14 cellular contexts compared by ENCODE assay signal in the genomic region with DNA sequence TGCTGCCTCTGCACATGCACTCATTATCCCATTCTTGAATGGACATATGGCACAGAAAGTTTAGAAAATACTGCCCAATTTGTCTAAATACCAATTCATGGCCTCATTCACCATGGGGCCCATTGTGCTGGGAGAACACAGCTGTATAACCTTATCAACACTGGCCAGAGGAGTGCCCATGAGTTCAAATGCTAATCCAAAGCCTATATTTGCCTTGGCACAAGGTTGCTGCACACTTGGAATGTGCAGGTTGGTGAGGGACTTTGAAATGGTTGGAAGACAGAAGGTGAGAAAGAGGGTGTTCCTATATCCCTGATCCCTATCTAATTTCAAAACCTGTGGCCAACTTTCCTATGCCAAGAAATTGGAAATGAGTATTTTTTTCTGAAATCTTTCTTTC.
DNase-seq lines count a peak whose midpoint lies in the region; ATAC-seq, FAIRE-seq and TF ChIP-seq lines count a peak whose summit lies in the region.
"Had no signal": no experiment of that assay in that cellular context is flagged by ENCODE, and none has a peak within 500 bp of the region (broad histone marks: within the 10 kb centered on the region; RNA-seq: fewer than 3 reads in every experiment).

No MANE protein-coding gene starts in this region.

- DNase-seq in SK-N-SH, result no peak
- peak in 3 of 4 donors; percentile 28 to 43 (median 30) for DNase-seq in body of pancreas
- peak in 3 of 6 donors; percentile 14 to 24 (median 20) for DNase-seq in pancreas
- DNase-seq in urothelium cell line (ENCODE audit: low spot score), result no peak
- DNase-seq in RWPE1 (ENCODE audit: low spot score), result no peak
- DNase-seq: Calu3; CD8-positive, alpha-beta T cell; H9 had no signal

- H3K9ac ChIP-seq in SK-N-SH, result no peak overlapping the region
- H3K9ac ChIP-seq: BLaER1 treated with 17β-estradiol and CSF1 and Interleukin-3, amounts not matched to agents 10 nM and 100 nM had no signal

- FAIRE-seq in pancreas (lab: Jason Lieb, UNC) (no peak), urothelium cell line (lab: Jason Lieb, UNC) (no peak)
- FAIRE-seq: G401.6, GM12891, GM19239, H1 had no signal

- POLR2A ChIA-PET in SK-N-SH (lab: Yijun Ruan, JAX) (no interaction called here), RWPE1 (lab: Yijun Ruan, JAX; ENCODE audit: low non-redundant PET) (no interaction called here)

- no peaks in the 10 kb centered on the region for H3K79me2 ChIP-seq in SK-N-SH (ENCODE audit: insufficient read depth)

- H3K4me1 ChIP-seq in SK-N-SH (ENCODE audit: control insufficient read depth in 1 of 2, insufficient read depth in 2 of 2, low read depth in 1 of 2, low read length in 1 of 2) (peaks cover 0 to 19% of the 10 kb centered on the region in 2 experiments; a peak in 2 of 4 replicates), body of pancreas (peaks cover 8% of the 10 kb centered on the region), pancreas (peaks cover 0 to 5% (median 0%) of the 10 kb centered on the region in 3 donors)

- H3K4me3 ChIP-seq in SK-N-SH (ENCODE audit: low read depth in 2 of 2, low read length in 1 of 2), result no peak overlapping the region
- no peak overlapping the region for H3K4me3 ChIP-seq in body of pancreas
- H3K4me3 ChIP-seq in pancreas, result no peak overlapping the region
- H3K4me3 ChIP-seq: BLaER1 treated with 17β-estradiol and CSF1 and Interleukin-3, amounts not matched to agents 10 nM and 100 nM had no signal

- H3K9me3 ChIP-seq in SK-N-SH (no peaks in the 10 kb centered on the region), body of pancreas (no peaks in the 10 kb centered on the region), pancreas (no peaks in the 10 kb centered on the region)

- peak overlapping the region in 1 of 2 experiments; percentile 25; a peak in 1 of 4 replicates for H3K27ac ChIP-seq in SK-N-SH (ENCODE audit: low read depth in 2 of 2, low read length in 1 of 2)
- no peak overlapping the region for H3K27ac ChIP-seq in body of pancreas
- H3K27ac ChIP-seq in pancreas, result no peak overlapping the region
- H3K27ac ChIP-seq in RWPE1, result no peak overlapping the region
- H3K27ac ChIP-seq: BLaER1 treated with 17β-estradiol and CSF1 and Interleukin-3, amounts not matched to agents 10 nM and 100 nM had no signal

- H3F3A ChIP-seq in SK-N-SH (replicated peaks; ENCODE audit: insufficient read depth), result no peaks in the 10 kb centered on the region

- no peak for TF ChIP-seq POLR2A in body of pancreas (IDR thresholded peaks at IDR 0.05)

- peak; percentile 65 for ATAC-seq in SK-N-SH treated with all-trans-retinoic acid at 6 μM for 48 hours
- no peak for ATAC-seq in body of pancreas
- ATAC-seq in pancreas, result peak; percentile 78 to 97 (median 88)
- ATAC-seq: CD8-positive, alpha-beta T cell had no signal

- H4K20me1 ChIP-seq in SK-N-SH (ENCODE audit: insufficient read depth), result no peaks in the 10 kb centered on the region
- H4K20me1 ChIP-seq: BLaER1 treated with 17β-estradiol and CSF1 and Interleukin-3, amounts not matched to agents 10 nM and 100 nM had no signal

- H3K36me3 ChIP-seq in SK-N-SH (replicated peaks in 1 of 2; ENCODE audit: control insufficient read depth in 1 of 2, insufficient read depth in 2 of 2, low read length in 1 of 2), result no peaks in the 10 kb centered on the region
- H3K36me3 ChIP-seq in body of pancreas (replicated peaks in 1 of 2; ENCODE audit: insufficient read depth in 1 of 2, low read depth in 2 of 2), result no peaks in the 10 kb centered on the region
- H3K36me3 ChIP-seq in pancreas, result no peaks in the 10 kb centered on the region
- H3K36me3 ChIP-seq: BLaER1 treated with 17β-estradiol and CSF1 and Interleukin-3, amounts not matched to agents 10 nM and 100 nM had no signal

- TF ChIP-seq EP300 in SK-N-SH (IDR thresholded peaks at IDR 0.05; ENCODE audit: borderline replicate concordance in 1 of 2, low read depth in 1 of 2, low read length in 1 of 2), result no peak

- intact Hi-C loops in body of pancreas (cut with DNase I), result no loop called here
- intact Hi-C loops in pancreas (cut with DNase I), result no loop called here

- H3K9me2 ChIP-seq in SK-N-SH, result no peaks in the 10 kb centered on the region

- CTCF ChIA-PET in SK-N-SH (lab: Yijun Ruan, JAX) (no interaction called here), RWPE1 (lab: Yijun Ruan, JAX) (interaction anchor here (0.8 kb wide), 1 partner anchor 314 kb away, joined by 3 read pairs; no protein-coding TSS in a partner anchor)

- no peak for TF ChIP-seq RAD21 in SK-N-SH (IDR thresholded peaks at IDR 0.05; ENCODE audit: low read length)

- no peak overlapping the region for H2AFZ ChIP-seq in SK-N-SH (ENCODE audit: low read depth)

- H3K4me2 ChIP-seq in SK-N-SH, result no peak overlapping the region; the same call in 1 of the 2 replicates
- H3K4me2 ChIP-seq: BLaER1 treated with 17β-estradiol and CSF1 and Interleukin-3, amounts not matched to agents 10 nM and 100 nM had no signal

- TF ChIP-seq CTCF in SK-N-SH (IDR thresholded peaks at IDR 0.05), result no peak
- peak in 2 of 7 experiments; percentile 16 to 32 for TF ChIP-seq CTCF in body of pancreas (IDR thresholded peaks at IDR 0.05)
- TF ChIP-seq CTCF in pancreas (IDR thresholded peaks at IDR 0.05), result no peak
- no peak for TF ChIP-seq CTCF in RWPE1 (conservative IDR thresholded peaks at IDR 0.05; ENCODE audit: low read depth)

- H3K27me3 ChIP-seq in SK-N-SH (ENCODE audit: insufficient read depth) (no peaks in the 10 kb centered on the region), body of pancreas (no peaks in the 10 kb centered on the region), pancreas (no peaks in the 10 kb centered on the region)
- H3K27me3 ChIP-seq: BLaER1 treated with 17β-estradiol and CSF1 and Interleukin-3, amounts not matched to agents 10 nM and 100 nM had no signal

TF ChIP-seq in SK-N-SH treated with all-trans-retinoic acid at 6 μM for 48 hours, 23 proteins besides CTCF, POLR2A, EP300 and RAD21:
- no peak for TF ChIP-seq ESRRG (CRISPR knock-in tag; IDR thresholded peaks at IDR 0.05)
- no peak for TF ChIP-seq ZNF70 (CRISPR knock-in tag; IDR thresholded peaks at IDR 0.05)

TF ChIP-seq in SK-N-SH, 30 proteins besides CTCF, POLR2A, EP300 and RAD21:
- TF ChIP-seq TEAD4 (IDR thresholded peaks at IDR 0.05; ENCODE audit: borderline replicate concordance, insufficient read depth), result no peak
- TF ChIP-seq NRF1 (IDR thresholded peaks at IDR 0.05; ENCODE audit: low read depth, low read length), result no peak
- TF ChIP-seq RXRA (IDR thresholded peaks at IDR 0.05; ENCODE audit: borderline replicate concordance, low read depth), result no peak
- TF ChIP-seq, protein P1, sequence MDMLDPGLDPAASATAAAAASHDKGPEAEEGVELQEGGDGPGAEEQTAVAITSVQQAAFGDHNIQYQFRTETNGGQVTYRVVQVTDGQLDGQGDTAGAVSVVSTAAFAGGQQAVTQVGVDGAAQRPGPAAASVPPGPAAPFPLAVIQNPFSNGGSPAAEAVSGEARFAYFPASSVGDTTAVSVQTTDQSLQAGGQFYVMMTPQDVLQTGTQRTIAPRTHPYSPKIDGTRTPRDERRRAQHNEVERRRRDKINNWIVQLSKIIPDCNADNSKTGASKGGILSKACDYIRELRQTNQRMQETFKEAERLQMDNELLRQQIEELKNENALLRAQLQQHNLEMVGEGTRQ (IDR thresholded peaks at IDR 0.05; ENCODE audit: borderline replicate concordance, low read depth, low read length), result no peak
- no peak for TF ChIP-seq SMC3 (IDR thresholded peaks at IDR 0.05; ENCODE audit: low read depth, low read length)
- TF ChIP-seq NFIC (IDR thresholded peaks at IDR 0.05; ENCODE audit: borderline replicate concordance), result no peak

Comparison
In these comparisons a context has a peak if more than half of its experiments do, and no peak if none do; other contexts are left out.
1. DNase-seq: peak in body of pancreas (3 of 4); none in SK-N-SH (single experiment), urothelium cell line (single experiment) and RWPE1 (single experiment).